Comparison of ENCODE assay signal across 26 cellular contexts in the genomic region with DNA sequence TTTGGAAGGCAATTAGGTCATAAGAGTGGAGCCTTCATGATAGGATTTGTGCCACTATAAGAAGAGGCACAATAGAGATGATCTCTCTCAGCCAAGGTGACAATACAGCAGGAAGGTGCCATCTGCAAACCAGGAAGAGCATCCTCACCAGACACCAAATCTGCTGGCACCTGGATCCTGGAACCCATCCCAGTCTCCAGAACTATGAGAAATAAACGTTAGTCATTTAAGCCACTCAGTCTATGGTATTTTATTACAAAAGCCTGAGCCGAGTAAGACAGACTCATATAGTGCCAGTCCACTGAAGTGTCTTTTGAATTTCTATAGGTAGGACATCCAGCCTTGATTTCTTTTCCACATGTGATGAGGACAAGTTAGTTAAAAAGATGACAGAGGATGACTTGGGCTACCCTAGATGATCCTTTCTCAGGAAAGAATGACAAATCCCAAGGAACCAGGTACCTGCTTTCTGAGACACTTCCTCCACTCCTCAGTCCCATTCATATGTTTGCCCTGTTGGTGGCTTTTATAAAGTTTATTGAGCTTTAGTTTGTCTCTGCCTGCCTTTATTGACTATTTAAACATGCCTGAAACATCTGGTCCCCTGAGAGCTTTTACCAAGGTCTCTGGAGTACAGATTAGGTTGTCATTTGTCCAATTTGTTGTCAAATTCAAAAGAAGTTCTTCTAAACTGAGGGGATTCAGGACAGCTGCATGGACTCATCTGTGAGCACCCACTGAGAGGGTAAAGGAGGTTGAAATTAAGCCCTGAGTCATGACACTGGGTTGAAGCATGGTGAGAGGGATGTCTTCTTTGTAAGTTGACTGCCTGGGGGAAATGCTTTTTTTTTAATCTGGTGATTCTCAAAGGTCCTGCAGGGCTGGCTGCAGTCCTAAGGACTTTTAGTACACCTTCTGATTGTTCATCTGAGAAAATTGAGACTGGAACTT.
DNase-seq lines count a peak whose midpoint lies in the region; ATAC-seq and TF ChIP-seq lines count a peak whose summit lies in the region.
"Had no signal": no experiment of that assay in that cellular context is flagged by ENCODE, and none has a peak within 500 bp of the region (broad histone marks: within the 10 kb centered on the region; RNA-seq: fewer than 3 reads in every experiment).

No MANE protein-coding gene starts in this region.

- no peaks in the 10 kb centered on the region for H3K36me3 Mint-ChIP-seq in effector memory CD8-positive, alpha-beta T cell (ENCODE audit: insufficient read depth)
- H3K36me3 Mint-ChIP-seq: activated naive CD8-positive, alpha-beta T cell had no signal

- peak; percentile 11 for DNase-seq in AG10803 (ENCODE audit: low read depth)
- peak; percentile 8 for DNase-seq in HCEC 1CT
- peak; percentile 63 for DNase-seq in NCI-H345 (lab: John Stamatoyannopoulos, UW)
- DNase-seq in fibroblast of mammary gland (ENCODE audit: low read depth), result peak; percentile 6
- DNase-seq in T-helper 2 cell, result no peak
- DNase-seq in effector memory CD8-positive, alpha-beta T cell, result no peak
- DNase-seq: activated CD4-positive, alpha-beta T cell treated with anti-CD3 and anti-CD28 coated beads, Interleukin-2, amount 10 ng/mL, durations not matched to agents 24 days and 14 days; activated effector memory CD4-positive, alpha-beta T cell treated with anti-CD3 and anti-CD28 coated beads, Interleukin-2, amount 50 U/mL, for 16 hours; activated T-cell treated with anti-CD3 and anti-CD28 coated beads, Interleukin-2, amount 50 U/mL, for 1 hour; effector CD4-positive, alpha-beta T cell; GDM1; glutamatergic neuron; H9; mesenchymal stem cell; MV-4-11; NCI-H1694 treated with DMSO at 0.1 percent for 48 hours; NCI-H748 treated with DMSO at 0.1 percent for 48 hours; stimulated activated CD4-positive, alpha-beta T cell treated with anti-CD3 and anti-CD28 coated beads, Interleukin-4, amount 100 ng/mL, for 1 hour; thyroid gland had no signal

- H3K4me3 ChIP-seq in AG10803 (ENCODE audit: low read length), result no peak overlapping the region
- no peak overlapping the region for H3K4me3 ChIP-seq in fibroblast of mammary gland (ENCODE audit: control insufficient read depth, low read depth, low read length)
- H3K4me3 ChIP-seq: BLaER1, thyroid gland had no signal

- ATAC-seq in HG02852 (IDR thresholded peaks at IDR 0.05; ENCODE audit: unreplicated experiment), result no peak
- no peak for ATAC-seq in effector memory CD8-positive, alpha-beta T cell (replicated peaks)
- ATAC-seq: HepG2, left lobe of liver, sciatic nerve had no signal

- H3K27me3 Mint-ChIP-seq in effector memory CD8-positive, alpha-beta T cell, result no peaks in the 10 kb centered on the region
- H3K27me3 Mint-ChIP-seq: activated CD4-positive, alpha-beta T cell treated with anti-CD3 and anti-CD28 coated beads, Interleukin-2, amount 10 ng/mL, durations not matched to agents 24 days and 14 days; activated naive CD8-positive, alpha-beta T cell; progenitor cell of endocrine pancreas had no signal

- no peak for TF ChIP-seq CTCF in AG10803 (conservative IDR thresholded peaks at IDR 0.05; ENCODE audit: low read length)
- TF ChIP-seq CTCF in fibroblast of mammary gland (conservative IDR thresholded peaks at IDR 0.05; ENCODE audit: control insufficient read depth, insufficient read depth, low read depth, low read length), result no peak

- H3K4me3 Mint-ChIP-seq in effector memory CD8-positive, alpha-beta T cell, result no peak overlapping the region
- H3K4me3 Mint-ChIP-seq: activated CD4-positive, alpha-beta T cell treated with anti-CD3 and anti-CD28 coated beads, Interleukin-2, amount 10 ng/mL, durations not matched to agents 24 days and 14 days; activated naive CD8-positive, alpha-beta T cell; H9 had no signal

- no peak overlapping the region for H3K27ac Mint-ChIP-seq in effector memory CD8-positive, alpha-beta T cell
- H3K27ac Mint-ChIP-seq: activated CD4-positive, alpha-beta T cell treated with anti-CD3 and anti-CD28 coated beads, Interleukin-2, amount 10 ng/mL, durations not matched to agents 24 days and 14 days; activated naive CD8-positive, alpha-beta T cell; H9; progenitor cell of endocrine pancreas had no signal

- no peaks in the 10 kb centered on the region for H3K4me1 Mint-ChIP-seq in effector memory CD8-positive, alpha-beta T cell (ENCODE audit: low read depth in 2 of 2)
- H3K4me1 Mint-ChIP-seq: activated CD4-positive, alpha-beta T cell treated with anti-CD3 and anti-CD28 coated beads, Interleukin-2, amount 10 ng/mL, durations not matched to agents 24 days and 14 days had no signal

- no peaks in the 10 kb centered on the region for H3K9me3 Mint-ChIP-seq in effector memory CD8-positive, alpha-beta T cell
- H3K9me3 Mint-ChIP-seq: H9 had no signal

Comparison
In these comparisons a context has a peak if more than half of its experiments do, and no peak if none do; other contexts are left out.
1. DNase-seq: peak in AG10803 (single experiment), HCEC 1CT (single experiment), NCI-H345 (single experiment) and fibroblast of mammary gland (single experiment); none in T-helper 2 cell (0 of 5) and effector memory CD8-positive, alpha-beta T cell (0 of 3).